1 cellular context compared by ENCODE assay signal in genomic region chr19:56367829-56368711, GRCh38.
TF ChIP-seq lines count a peak whose summit lies in the region.

No MANE protein-coding gene starts in this region.

TF ChIP-seq in HepG2, 621 proteins besides CTCF, POLR2A, EP300 and RAD21 (continued from another document and continues in another):
- TF ChIP-seq ZNF574 (CRISPR knock-in tag; IDR thresholded peaks at IDR 0.05) (peak; percentile 46), PCBP2 (optimal IDR thresholded peaks at IDR 0.05; ENCODE audit: low read depth, low read length, poor library complexity, severe bottlenecking) (no peak), FOXJ3 (CRISPR knock-in tag; IDR thresholded peaks at IDR 0.05; ENCODE audit: borderline replicate concordance) (no peak), POGK (CRISPR knock-in tag; conservative IDR thresholded peaks at IDR 0.05) (0 out of 2 replicates have a peak, but pooled peaks have one; percentile 11), ZBTB25 (CRISPR knock-in tag; IDR thresholded peaks at IDR 0.05) (no peak), ZBTB49 (CRISPR knock-in tag; IDR thresholded peaks at IDR 0.05; ENCODE audit: borderline replicate concordance) (no peak), THAP9 (CRISPR knock-in tag; IDR thresholded peaks at IDR 0.05; ENCODE audit: borderline replicate concordance) (no peak), RXRB (CRISPR knock-in tag; IDR thresholded peaks at IDR 0.05; ENCODE audit: borderline replicate concordance) (0 out of 2 replicates have a peak, but pooled peaks have one; percentile 8), ZBTB37 (CRISPR knock-in tag; IDR thresholded peaks at IDR 0.05) (no peak), GZF1 (CRISPR knock-in tag; IDR thresholded peaks at IDR 0.05) (no peak), PBX2 (CRISPR knock-in tag; IDR thresholded peaks at IDR 0.05) (no peak), ZNF30 (CRISPR knock-in tag; IDR thresholded peaks at IDR 0.05) (0 out of 2 replicates have a peak, but pooled peaks have one; percentile 71), YEATS4 (CRISPR knock-in tag; IDR thresholded peaks at IDR 0.05; ENCODE audit: borderline replicate concordance) (peak; percentile 65; the same call in 1 of the 2 replicates), FOSL1 (CRISPR knock-in tag; IDR thresholded peaks at IDR 0.05; ENCODE audit: borderline replicate concordance) (no peak), ZNF607 (CRISPR knock-in tag; IDR thresholded peaks at IDR 0.05; ENCODE audit: borderline replicate concordance) (peak; percentile 73; the same call in 1 of the 2 replicates), RFXAP (CRISPR knock-in tag; IDR thresholded peaks at IDR 0.05; ENCODE audit: borderline replicate concordance) (peak; percentile 42; the same call in 1 of the 2 replicates), ZNF275 (CRISPR knock-in tag; IDR thresholded peaks at IDR 0.05; ENCODE audit: borderline replicate concordance) (no peak), PRDM10 (CRISPR knock-in tag; IDR thresholded peaks at IDR 0.05; ENCODE audit: low read depth) (no peak), TAF1 (CRISPR knock-in tag; IDR thresholded peaks at IDR 0.05) (peak; percentile 71), ZSCAN25 (CRISPR knock-in tag; IDR thresholded peaks at IDR 0.05) (0 out of 2 replicates have a peak, but pooled peaks have one; percentile 21), ARID2 (CRISPR knock-in tag; IDR thresholded peaks at IDR 0.05; ENCODE audit: borderline replicate concordance) (no peak), HNF1A (IDR thresholded peaks at IDR 0.05; ENCODE audit: low read depth) (no peak), HNF1A (CRISPR knock-in tag; IDR thresholded peaks at IDR 0.05; ENCODE audit: borderline replicate concordance) (peak; percentile 30; the same call in 1 of the 2 replicates)
